Comparison of ENCODE assay signal across 15 cellular contexts in the genomic region with DNA sequence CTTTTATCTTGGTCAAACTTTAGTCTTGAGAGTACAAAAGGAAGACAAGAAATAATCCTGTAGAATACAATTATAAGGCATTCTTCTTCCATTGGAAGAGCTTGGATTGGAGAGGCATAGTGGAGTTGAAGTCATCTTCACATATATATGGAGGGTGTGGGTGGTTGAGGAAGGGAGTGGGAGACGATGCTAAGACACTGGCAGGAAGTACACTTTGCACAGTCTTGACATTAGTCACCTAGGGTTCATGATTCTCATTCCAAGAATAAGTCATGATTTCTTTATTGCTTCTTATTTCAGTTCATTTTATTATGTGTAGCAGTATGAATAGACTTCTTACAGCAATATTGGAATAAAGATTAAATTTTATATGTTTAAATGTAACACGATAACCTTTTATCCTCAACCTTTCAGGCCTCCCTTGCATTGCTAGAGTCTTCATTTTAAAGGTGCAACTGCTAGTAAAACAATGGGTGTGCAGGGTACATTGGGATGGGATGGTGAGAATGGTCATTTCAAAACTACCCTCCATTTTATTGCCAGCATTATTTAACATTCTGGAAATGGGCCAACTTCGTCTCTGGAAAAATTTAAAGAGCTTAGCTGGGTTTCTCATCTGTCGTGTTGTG. TPM values are rescaled to one million over a fixed set of nuclear protein-coding genes. Genes with fewer than 3 reads are reported as not detected.
DNase-seq lines count a peak whose midpoint lies in the region; ATAC-seq and TF ChIP-seq lines count a peak whose summit lies in the region.
"Had no signal": no experiment of that assay in that cellular context is flagged by ENCODE, and none has a peak within 500 bp of the region (broad histone marks: within the 10 kb centered on the region; RNA-seq: fewer than 3 reads in every experiment).

No MANE protein-coding gene starts in this region.

- H3K36me3 ChIP-seq in aorta (ENCODE audit: control insufficient read depth in 1 of 2, insufficient read depth in 2 of 2, low read length in 1 of 2), result no peaks in the 10 kb centered on the region
- H3K36me3 ChIP-seq in endodermal cell (ENCODE audit: control insufficient read depth, insufficient read depth, low read length), result no peaks in the 10 kb centered on the region
- H3K36me3 ChIP-seq: ovary had no signal

- H3K27ac Mint-ChIP-seq in activated CD8-positive, alpha-beta memory T cell treated with anti-CD3 and anti-CD28 coated beads, Interleukin-2, amount 10 ng/mL, durations not matched to agents 7 days and 5 days, result no peak overlapping the region
- H3K27ac Mint-ChIP-seq in activated T-helper 2 cell treated with anti-CD3 and anti-CD28 coated beads, Interferon-gamma antibody, Interleukin-2, Interleukin-4, amounts not matched to agents 10 μg/mL and 5 μg/mL and 100 μg/mL, durations not matched to agents 14 hours and 24 hours and 36 hours, result peak overlapping the region; percentile 83
- H3K27ac Mint-ChIP-seq in nephron (peak overlapping the region in 2 of 3 experiments; percentile 2 to 55), endodermal cell (no peak overlapping the region)

- H3K4me1 Mint-ChIP-seq in activated CD8-positive, alpha-beta memory T cell treated with anti-CD3 and anti-CD28 coated beads, Interleukin-2, amount 10 ng/mL, durations not matched to agents 7 days and 5 days, result peaks cover 22% of the 10 kb centered on the region
- peaks cover 21% of the 10 kb centered on the region for H3K4me1 Mint-ChIP-seq in activated T-helper 2 cell treated with anti-CD3 and anti-CD28 coated beads, Interferon-gamma antibody, Interleukin-2, Interleukin-4, amounts not matched to agents 10 μg/mL and 5 μg/mL and 100 μg/mL, durations not matched to agents 14 hours and 24 hours and 36 hours (ENCODE audit: low read depth)
- H3K4me1 Mint-ChIP-seq in nephron (peaks cover 5% of the 10 kb centered on the region), endodermal cell (no peaks in the 10 kb centered on the region)

- H3K36me3 Mint-ChIP-seq in activated CD8-positive, alpha-beta memory T cell treated with anti-CD3 and anti-CD28 coated beads, Interleukin-2, amount 10 ng/mL, durations not matched to agents 7 days and 5 days, result peaks cover 3% of the 10 kb centered on the region
- no peaks in the 10 kb centered on the region for H3K36me3 Mint-ChIP-seq in activated T-helper 2 cell treated with anti-CD3 and anti-CD28 coated beads, Interferon-gamma antibody, Interleukin-2, Interleukin-4, amounts not matched to agents 10 μg/mL and 5 μg/mL and 100 μg/mL, durations not matched to agents 14 hours and 24 hours and 36 hours (ENCODE audit: low read depth)
- H3K36me3 Mint-ChIP-seq in nephron (ENCODE audit: low read depth) (no peaks in the 10 kb centered on the region), endodermal cell (ENCODE audit: low read depth) (no peaks in the 10 kb centered on the region)

- H3K9me3 ChIP-seq in aorta (ENCODE audit: control insufficient read depth, low read length) (no peaks in the 10 kb centered on the region), endodermal cell (ENCODE audit: control insufficient read depth, low read length) (no peaks in the 10 kb centered on the region)
- H3K9me3 ChIP-seq: ovary had no signal

- CTCF ChIA-PET in activated CD8-positive, alpha-beta memory T cell treated with anti-CD3 and anti-CD28 coated beads, Interleukin-2, amount 10 ng/mL, durations not matched to agents 7 days and 5 days (lab: Charles Lee), result interaction anchor here (0.6 to 1.2 kb wide), 3 partner anchors 60 to 1304 kb away, joined by 3 read pairs; partner anchors contain the start of gene CBLL1

- H3K27me3 Mint-ChIP-seq in activated CD8-positive, alpha-beta memory T cell treated with anti-CD3 and anti-CD28 coated beads, Interleukin-2, amount 10 ng/mL, durations not matched to agents 7 days and 5 days, result no peaks in the 10 kb centered on the region
- H3K27me3 Mint-ChIP-seq in activated T-helper 2 cell treated with anti-CD3 and anti-CD28 coated beads, Interferon-gamma antibody, Interleukin-2, Interleukin-4, amounts not matched to agents 10 μg/mL and 5 μg/mL and 100 μg/mL, durations not matched to agents 14 hours and 24 hours and 36 hours (ENCODE audit: low read depth), result peaks cover 2% of the 10 kb centered on the region
- H3K27me3 Mint-ChIP-seq in nephron (ENCODE audit: low read depth) (peaks cover 5% of the 10 kb centered on the region), endodermal cell (ENCODE audit: insufficient read depth) (no peaks in the 10 kb centered on the region)

- WGBS in aorta, 2 donors, result 49 to 54% methylated on average over 4 of the region's 4 CpGs
- 77 to 100% methylated on average over 1 to 4 of the region's 4 CpGs for WGBS in endodermal cell (ENCODE audit: insufficient coverage in 1 of 2, insufficient read length in 1 of 2), 2 experiments

- H3K9ac ChIP-seq in endodermal cell (ENCODE audit: extremely low read depth, low read length, poor library complexity, severe bottlenecking), result no peak overlapping the region

- peak; percentile 45 for DNase-seq in activated CD8-positive, alpha-beta memory T cell treated with anti-CD3 and anti-CD28 coated beads, Interleukin-2, amount 10 ng/mL, durations not matched to agents 7 days and 5 days
- DNase-seq in activated CD8-positive, alpha-beta memory T cell treated with anti-CD3 and anti-CD28 coated beads, Interleukin-2, amount 50 U/mL, for 48 hours, result no peak
- DNase-seq in GM13976 (ENCODE audit: low spot score) (peak; percentile 27), T-helper 9 cell (no peak), aorta (no peak), endodermal cell (no peak)
- no peak for DNase-seq in activated T-helper 2 cell treated with anti-CD3 and anti-CD28 coated beads, Interferon-gamma antibody, Interleukin-2, Interleukin-4, amounts not matched to agents 10 μg/mL and 5 μg/mL and 100 μg/mL, durations not matched to agents 14 hours and 24 hours and 36 hours (ENCODE audit: low spot score)
- DNase-seq: MM.1S, NCI-H1930, NCI-H524, OCI-M1, ovary had no signal

- TF ChIP-seq CTCF in GM13976 (IDR thresholded peaks at IDR 0.05; ENCODE audit: borderline replicate concordance, control extremely low read depth, extremely low read depth, insufficient read depth, missing control alignments), result no peak
- no peak for TF ChIP-seq CTCF in nephron (IDR thresholded peaks at IDR 0.05; ENCODE audit: unreplicated experiment in 3 of 3)
- TF ChIP-seq CTCF in endodermal cell (conservative IDR thresholded peaks at IDR 0.05), result no peak

- intact Hi-C loops in activated T-helper 2 cell treated with anti-CD3 and anti-CD28 coated beads, Interferon-gamma antibody, Interleukin-2, Interleukin-4, amounts not matched to agents 10 μg/mL and 5 μg/mL and 100 μg/mL, durations not matched to agents 14 hours and 24 hours and 36 hours (cut with micrococcal nuclease), result loop anchor here (1.0 to 5.0 kb wide), 5 partner anchors 43 to 319 kb away; no protein-coding TSS in a partner anchor
- intact Hi-C loops in aorta (cut with DNase I), result no loop called here

- H3K9me3 Mint-ChIP-seq in activated CD8-positive, alpha-beta memory T cell treated with anti-CD3 and anti-CD28 coated beads, Interleukin-2, amount 10 ng/mL, durations not matched to agents 7 days and 5 days (ENCODE audit: low read depth), result peaks cover 2% of the 10 kb centered on the region
- H3K9me3 Mint-ChIP-seq in activated T-helper 2 cell treated with anti-CD3 and anti-CD28 coated beads, Interferon-gamma antibody, Interleukin-2, Interleukin-4, amounts not matched to agents 10 μg/mL and 5 μg/mL and 100 μg/mL, durations not matched to agents 14 hours and 24 hours and 36 hours, result no peaks in the 10 kb centered on the region
- no peaks in the 10 kb centered on the region for H3K9me3 Mint-ChIP-seq in nephron
- H3K9me3 Mint-ChIP-seq in endodermal cell, result no peaks in the 10 kb centered on the region

- H3K27ac ChIP-seq in aorta (ENCODE audit: low read depth in 1 of 2, low read length in 2 of 2), result no peak overlapping the region
- no peak overlapping the region for H3K27ac ChIP-seq in endodermal cell (ENCODE audit: low read depth, low read length)
- H3K27ac ChIP-seq: ovary had no signal

- peak; percentile 95 for ATAC-seq in activated CD8-positive, alpha-beta memory T cell treated with anti-CD3 and anti-CD28 coated beads, Interleukin-2, amount 10 ng/mL, durations not matched to agents 7 days and 5 days
- no peak for ATAC-seq in aorta (ENCODE audit: low FRiP score)

- H3K4me1 ChIP-seq in aorta (ENCODE audit: control insufficient read depth in 1 of 2, insufficient read depth in 2 of 2, low read length in 2 of 2), result no peaks in the 10 kb centered on the region
- H3K4me1 ChIP-seq in endodermal cell (ENCODE audit: control insufficient read depth, insufficient read depth, low read length), result no peaks in the 10 kb centered on the region

- no peak overlapping the region for H3K4me3 Mint-ChIP-seq in activated CD8-positive, alpha-beta memory T cell treated with anti-CD3 and anti-CD28 coated beads, Interleukin-2, amount 10 ng/mL, durations not matched to agents 7 days and 5 days
- no peak overlapping the region for H3K4me3 Mint-ChIP-seq in activated T-helper 2 cell treated with anti-CD3 and anti-CD28 coated beads, Interferon-gamma antibody, Interleukin-2, Interleukin-4, amounts not matched to agents 10 μg/mL and 5 μg/mL and 100 μg/mL, durations not matched to agents 14 hours and 24 hours and 36 hours (ENCODE audit: low read depth)
- H3K4me3 Mint-ChIP-seq in nephron (no peak overlapping the region), endodermal cell (no peak overlapping the region)

- H3K4me3 ChIP-seq in aorta (ENCODE audit: low read length in 2 of 2) (no peak overlapping the region), endodermal cell (ENCODE audit: low read length) (no peak overlapping the region)
- H3K4me3 ChIP-seq: ovary, smooth muscle cell had no signal

- in situ Hi-C loops in GM13976 (cut with MboI; ENCODE audit: low sequenced_read_pairs, unreplicated experiment), result no loop called here

- no peaks in the 10 kb centered on the region for H3K27me3 ChIP-seq in aorta (ENCODE audit: control insufficient read depth in 1 of 2, insufficient read depth in 2 of 2, low read length in 1 of 2)
- no peaks in the 10 kb centered on the region for H3K27me3 ChIP-seq in endodermal cell (ENCODE audit: control insufficient read depth, insufficient read depth, low read length, poor library complexity, severe bottlenecking)
- H3K27me3 ChIP-seq: ovary had no signal

RNA-seq across cellular contexts. Expression of gene SLC26A3, which starts 12.3 kb away (rescaled TPM):
- total RNA-seq in activated CD8-positive, alpha-beta memory T cell treated with anti-CD3 and anti-CD28 coated beads, Interleukin-2, amount 10 ng/mL, durations not matched to agents 7 days and 5 days, result not detected
- total RNA-seq in activated T-helper 2 cell treated with anti-CD3 and anti-CD28 coated beads, Interferon-gamma antibody, Interleukin-2, Interleukin-4, amounts not matched to agents 10 μg/mL and 5 μg/mL and 100 μg/mL, durations not matched to agents 14 hours and 24 hours and 36 hours, result not detected in 2 replicates
- not detected for total RNA-seq in aorta
- 10 to 100 TPM in 1 of 2 donors, 1 to 10 TPM in 1; 1.3 to 20.9 TPM for polyA plus RNA-seq in aorta
- not detected for total RNA-seq in endodermal cell
- not detected for polyA plus RNA-seq in endodermal cell (2013, experiment 1 of 2)
- not detected for polyA plus RNA-seq in endodermal cell (2013, experiment 2 of 2)
- total RNA-seq: mononuclear cell, smooth muscle cell had no signal
- polyA plus RNA-seq: smooth muscle cell had no signal

Comparison
In these comparisons a context has a peak if more than half of its experiments do, and no peak if none do; other contexts are left out.
1. DNase-seq: peak in activated CD8-positive, alpha-beta memory T cell treated with anti-CD3 and anti-CD28 coated beads, Interleukin-2, amount 10 ng/mL, durations not matched to agents 7 days and 5 days (single experiment) and GM13976 (single experiment); none in activated CD8-positive, alpha-beta memory T cell treated with anti-CD3 and anti-CD28 coated beads, Interleukin-2, amount 50 U/mL, for 48 hours (single experiment), activated T-helper 2 cell treated with anti-CD3 and anti-CD28 coated beads, Interferon-gamma antibody, Interleukin-2, Interleukin-4, amounts not matched to agents 10 μg/mL and 5 μg/mL and 100 μg/mL, durations not matched to agents 14 hours and 24 hours and 36 hours (single experiment), T-helper 9 cell (single experiment), aorta (0 of 2) and endodermal cell (single experiment).
2. H3K27ac Mint-ChIP-seq: peak in activated T-helper 2 cell treated with anti-CD3 and anti-CD28 coated beads, Interferon-gamma antibody, Interleukin-2, Interleukin-4, amounts not matched to agents 10 μg/mL and 5 μg/mL and 100 μg/mL, durations not matched to agents 14 hours and 24 hours and 36 hours (single experiment) and nephron (2 of 3); none in activated CD8-positive, alpha-beta memory T cell treated with anti-CD3 and anti-CD28 coated beads, Interleukin-2, amount 10 ng/mL, durations not matched to agents 7 days and 5 days (single experiment) and endodermal cell (single experiment).